ENCODE assay signal across 16 cellular contexts in the genomic region with DNA sequence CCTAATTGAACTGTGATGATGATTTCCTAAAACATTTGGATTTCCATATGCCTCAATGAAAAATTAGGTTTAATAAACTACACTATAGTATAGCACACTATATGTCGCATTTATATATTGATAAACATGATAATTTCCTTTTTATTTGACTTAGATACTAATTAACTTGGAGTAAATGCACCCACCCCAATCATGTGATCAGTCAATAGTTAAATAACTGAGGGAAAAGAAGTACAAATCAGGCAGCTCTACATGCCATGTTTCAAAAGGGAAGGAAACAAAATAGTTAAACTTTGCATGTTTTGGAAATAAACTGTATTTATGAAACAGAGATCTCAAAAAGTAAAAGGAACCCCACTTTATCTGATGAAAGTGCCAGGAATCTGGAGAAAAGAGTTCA. TPM values are rescaled to one million over a fixed set of nuclear protein-coding genes. Genes with fewer than 3 reads are reported as not detected.
DNase-seq lines count a peak whose midpoint lies in the region; ATAC-seq, FAIRE-seq and TF ChIP-seq lines count a peak whose summit lies in the region.
"Had no signal": no experiment of that assay in that cellular context is flagged by ENCODE, and none has a peak within 500 bp of the region (broad histone marks: within the 10 kb centered on the region; RNA-seq: fewer than 3 reads in every experiment).

No MANE protein-coding gene starts in this region.

- no peaks in the 10 kb centered on the region for H3K27me3 Mint-ChIP-seq in type B pancreatic cell
- H3K27me3 Mint-ChIP-seq: activated CD4-positive, alpha-beta memory T cell treated with anti-CD3 and anti-CD28 coated beads for 36 hours had no signal

- no peaks in the 10 kb centered on the region for H3K9me3 Mint-ChIP-seq in type B pancreatic cell
- H3K9me3 Mint-ChIP-seq in stimulated activated effector memory CD8-positive, alpha-beta T cell treated with anti-CD3 and anti-CD28 coated beads, Interleukin-12 subunit alpha, Interleukin-12 subunit beta, amount 100 ng/mL, for 72 hours, result no peaks in the 10 kb centered on the region
- H3K9me3 Mint-ChIP-seq: activated CD4-positive, alpha-beta memory T cell treated with anti-CD3 and anti-CD28 coated beads for 36 hours; activated T-helper 1 cell treated with anti-CD3 and anti-CD28 coated beads, Interleukin-12 subunit alpha, Interleukin-12 subunit beta, Interleukin-2, Interleukin-4 antibody, amounts not matched to agents 30 ng/mL and 10 ng/mL and 1 ng/mL, durations not matched to agents 14 hours and 24 hours and 36 hours had no signal

- H3K27ac Mint-ChIP-seq in type B pancreatic cell, result peak overlapping the region; percentile 94
- H3K27ac Mint-ChIP-seq in stimulated activated effector memory CD8-positive, alpha-beta T cell treated with anti-CD3 and anti-CD28 coated beads, Interleukin-12 subunit alpha, Interleukin-12 subunit beta, amount 100 ng/mL, for 72 hours, result no peak overlapping the region
- H3K27ac Mint-ChIP-seq: activated CD4-positive, alpha-beta memory T cell treated with anti-CD3 and anti-CD28 coated beads for 36 hours; activated T-helper 1 cell treated with anti-CD3 and anti-CD28 coated beads, Interleukin-12 subunit alpha, Interleukin-12 subunit beta, Interleukin-2, Interleukin-4 antibody, amounts not matched to agents 30 ng/mL and 10 ng/mL and 1 ng/mL, durations not matched to agents 14 hours and 24 hours and 36 hours had no signal

- no peaks in the 10 kb centered on the region for H3K9me3 ChIP-seq in heart right ventricle
- H3K9me3 ChIP-seq in mesenchymal stem cell (ENCODE audit: control insufficient read depth, low read length), result no peaks in the 10 kb centered on the region

- H2AK5ac ChIP-seq in mesenchymal stem cell (ENCODE audit: low read length, severe bottlenecking), result no peak overlapping the region

- no peak overlapping the region for H2BK12ac ChIP-seq in mesenchymal stem cell (ENCODE audit: low read length in 2 of 2)

- H3K9ac ChIP-seq in mesenchymal stem cell (ENCODE audit: low read length), result peak overlapping the region; percentile 80
- H3K9ac ChIP-seq: KMS-11 had no signal

- H3K4me1 ChIP-seq in heart right ventricle, result peaks cover 0 to 10% (median 5%) of the 10 kb centered on the region in 9 donors
- H3K4me1 ChIP-seq in mesenchymal stem cell (ENCODE audit: control insufficient read depth, insufficient read depth, low read depth, low read length), result peaks cover 3% of the 10 kb centered on the region

- intact Hi-C loops in heart right ventricle (cut with DNase I), result no loop called here
- intact Hi-C loops in cardiac septum (cut with DNase I), result no loop called here

- H3K27ac ChIP-seq in heart right ventricle, result no peak overlapping the region
- peak overlapping the region; percentile 55 for H3K27ac ChIP-seq in mesenchymal stem cell (ENCODE audit: low read length, poor library complexity, severe bottlenecking)
- H3K27ac ChIP-seq: HL-60, KMS-11 had no signal

- H2BK15ac ChIP-seq in mesenchymal stem cell (ENCODE audit: low read depth, poor library complexity, severe bottlenecking), result no peak overlapping the region

- DNase-seq in heart right ventricle (no peak), cardiac septum (ENCODE audit: low spot score) (no peak), mesenchymal stem cell (no peak), type B pancreatic cell (ENCODE audit: extremely low spot score, unreplicated experiment) (no peak), HEK293T (ENCODE audit: extremely low spot score) (no peak), iPS-NIHi11 (ENCODE audit: low spot score) (no peak)
- DNase-seq in stimulated activated effector memory CD8-positive, alpha-beta T cell treated with anti-CD3 and anti-CD28 coated beads, Interleukin-12 subunit alpha, Interleukin-12 subunit beta, amount 100 ng/mL, for 72 hours (ENCODE audit: low spot score in 2 of 2), result no peak
- DNase-seq: activated CD4-positive, alpha-beta memory T cell treated with anti-CD3 and anti-CD28 coated beads for 36 hours; mesendoderm; NCI-H1417; posterior cingulate gyrus had no signal

- H2BK5ac ChIP-seq in mesenchymal stem cell (ENCODE audit: low read depth, low read length, poor library complexity, severe bottlenecking), result no peak overlapping the region

- peaks cover 6% of the 10 kb centered on the region for H3K4me1 Mint-ChIP-seq in type B pancreatic cell (ENCODE audit: unreplicated experiment)
- no peaks in the 10 kb centered on the region for H3K4me1 Mint-ChIP-seq in stimulated activated effector memory CD8-positive, alpha-beta T cell treated with anti-CD3 and anti-CD28 coated beads, Interleukin-12 subunit alpha, Interleukin-12 subunit beta, amount 100 ng/mL, for 72 hours

- H4K91ac ChIP-seq in mesenchymal stem cell (ENCODE audit: low read length), result no peak overlapping the region

- H3K27me3 ChIP-seq in heart right ventricle (no peaks in the 10 kb centered on the region), mesenchymal stem cell (ENCODE audit: control insufficient read depth in 1 of 2, insufficient read depth in 1 of 2, low read length in 2 of 2) (no peaks in the 10 kb centered on the region)

- WGBS in heart right ventricle, 2 donors, result 89 to 100% methylated on average over 1 of the region's 1 CpG
- WGBS in mesenchymal stem cell, result no CpG with 5 or more reads among the region's 1 CpG

- ATAC-seq in heart right ventricle, result no peak
- no peak for ATAC-seq in stimulated activated effector memory CD8-positive, alpha-beta T cell treated with anti-CD3 and anti-CD28 coated beads, Interleukin-12 subunit alpha, Interleukin-12 subunit beta, amount 100 ng/mL, for 72 hours

- peak overlapping the region; percentile 35 for H3K4me2 ChIP-seq in mesenchymal stem cell (ENCODE audit: low read length, poor library complexity, severe bottlenecking)
- H3K4me2 ChIP-seq: KMS-11 had no signal

- H3K14ac ChIP-seq in mesenchymal stem cell (ENCODE audit: low read length in 2 of 2), result no peak overlapping the region

- peaks cover 6% of the 10 kb centered on the region for H3K36me3 Mint-ChIP-seq in type B pancreatic cell
- H3K36me3 Mint-ChIP-seq in stimulated activated effector memory CD8-positive, alpha-beta T cell treated with anti-CD3 and anti-CD28 coated beads, Interleukin-12 subunit alpha, Interleukin-12 subunit beta, amount 100 ng/mL, for 72 hours, result no peaks in the 10 kb centered on the region
- H3K36me3 Mint-ChIP-seq: activated CD4-positive, alpha-beta memory T cell treated with anti-CD3 and anti-CD28 coated beads for 36 hours had no signal

- no peak overlapping the region for H3K18ac ChIP-seq in mesenchymal stem cell (ENCODE audit: low read depth in 1 of 2, low read length in 2 of 2)

- FAIRE-seq in colon (lab: Jason Lieb, UNC), result peak; percentile 58
- FAIRE-seq: D721Med had no signal

- H3K4ac ChIP-seq in mesenchymal stem cell (ENCODE audit: low read depth in 1 of 2, low read length in 2 of 2), result no peak overlapping the region

- H3K4me3 Mint-ChIP-seq in type B pancreatic cell, result peak overlapping the region; percentile 87
- H3K4me3 Mint-ChIP-seq in stimulated activated effector memory CD8-positive, alpha-beta T cell treated with anti-CD3 and anti-CD28 coated beads, Interleukin-12 subunit alpha, Interleukin-12 subunit beta, amount 100 ng/mL, for 72 hours, result no peak overlapping the region
- H3K4me3 Mint-ChIP-seq: activated CD4-positive, alpha-beta memory T cell treated with anti-CD3 and anti-CD28 coated beads for 36 hours; activated T-helper 1 cell treated with anti-CD3 and anti-CD28 coated beads, Interleukin-12 subunit alpha, Interleukin-12 subunit beta, Interleukin-2, Interleukin-4 antibody, amounts not matched to agents 30 ng/mL and 10 ng/mL and 1 ng/mL, durations not matched to agents 14 hours and 24 hours and 36 hours had no signal

- POLR2A ChIA-PET in HEK293T (lab: Yijun Ruan, JAX), result interaction anchor here (1.2 to 2.9 kb wide), 4 partner anchors 12 to 25 kb away, joined by 3 to 13 read pairs (median 5); partner anchors contain the start of gene GNE

- CTCF ChIA-PET in HEK293T (lab: Yijun Ruan, JAX), result interaction anchor here (0.6 to 0.8 kb wide), 2 partner anchors 16 to 45 kb away, joined by 3 read pairs; no protein-coding TSS in a partner anchor

- no peaks in the 10 kb centered on the region for H3K36me3 ChIP-seq in heart right ventricle
- H3K36me3 ChIP-seq in mesenchymal stem cell (ENCODE audit: control insufficient read depth in 1 of 2, insufficient read depth in 2 of 2, low read depth in 1 of 2, low read length in 2 of 2), result no peaks in the 10 kb centered on the region

- no peak overlapping the region for H2BK120ac ChIP-seq in mesenchymal stem cell (ENCODE audit: low read depth, low read length)

- H3K4me3 ChIP-seq in heart right ventricle, result peak overlapping the region in 6 of 10 donors; percentile 10 to 27 (median 17)
- peak overlapping the region in 1 of 2 experiments; percentile 72 for H3K4me3 ChIP-seq in mesenchymal stem cell (ENCODE audit: insufficient read depth in 1 of 2, low read depth in 1 of 2, low read length in 2 of 2)

- H3K79me1 ChIP-seq in mesenchymal stem cell (replicated peaks; ENCODE audit: low read length, poor library complexity, severe bottlenecking), result no peaks in the 10 kb centered on the region

- H2AFZ ChIP-seq in mesenchymal stem cell (ENCODE audit: low read depth, low read length), result no peak overlapping the region

- no peak overlapping the region for H4K8ac ChIP-seq in mesenchymal stem cell (ENCODE audit: low read length)

- TF ChIP-seq CTCF in heart right ventricle (IDR thresholded peaks at IDR 0.05), result no peak
- TF ChIP-seq CTCF in type B pancreatic cell (conservative IDR thresholded peaks at IDR 0.05), result no peak

- H3K23ac ChIP-seq in mesenchymal stem cell (ENCODE audit: low read length in 2 of 2), result no peak overlapping the region

TF ChIP-seq in HEK293T, 16 proteins besides CTCF, POLR2A, EP300 and RAD21:
- TF ChIP-seq L3MBTL2 (conservative IDR thresholded peaks at IDR 0.05) (no peak), SP1 (IDR thresholded peaks at IDR 0.05) (no peak), BHLHE40 (IDR thresholded peaks at IDR 0.05; ENCODE audit: borderline replicate concordance) (no peak), LEF1 (IDR thresholded peaks at IDR 0.05; ENCODE audit: borderline replicate concordance) (no peak), SUZ12 (IDR thresholded peaks at IDR 0.05) (no peak)
- TF ChIP-seq, protein P1, sequence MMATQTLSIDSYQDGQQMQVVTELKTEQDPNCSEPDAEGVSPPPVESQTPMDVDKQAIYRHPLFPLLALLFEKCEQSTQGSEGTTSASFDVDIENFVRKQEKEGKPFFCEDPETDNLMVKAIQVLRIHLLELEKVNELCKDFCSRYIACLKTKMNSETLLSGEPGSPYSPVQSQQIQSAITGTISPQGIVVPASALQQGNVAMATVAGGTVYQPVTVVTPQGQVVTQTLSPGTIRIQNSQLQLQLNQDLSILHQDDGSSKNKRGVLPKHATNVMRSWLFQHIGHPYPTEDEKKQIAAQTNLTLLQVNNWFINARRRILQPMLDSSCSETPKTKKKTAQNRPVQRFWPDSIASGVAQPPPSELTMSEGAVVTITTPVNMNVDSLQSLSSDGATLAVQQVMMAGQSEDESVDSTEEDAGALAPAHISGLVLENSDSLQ (IDR thresholded peaks at IDR 0.05), result no peak

RNA-seq across cellular contexts. Expression of gene GNE, which starts 18.0 kb away (rescaled TPM):
- 10 to 100 TPM; 10.1 to 14.9 (median 12.5) TPM for total RNA-seq in heart right ventricle
- polyA plus RNA-seq in heart right ventricle, result 1 to 10 TPM; 4.0 to 7.6 TPM
- 13.5 TPM for total RNA-seq in cardiac septum
- polyA plus RNA-seq in mesenchymal stem cell (2013, experiment 1 of 2), result 8.1 TPM
- polyA plus RNA-seq in mesenchymal stem cell (2013, experiment 2 of 2), result 8.0 TPM
- total RNA-seq in type B pancreatic cell (ENCODE audit: low replicate concordance), result 9.5 and 16.3 TPM in 2 replicates
